10 cellular contexts compared by ENCODE assay signal in the genomic region with DNA sequence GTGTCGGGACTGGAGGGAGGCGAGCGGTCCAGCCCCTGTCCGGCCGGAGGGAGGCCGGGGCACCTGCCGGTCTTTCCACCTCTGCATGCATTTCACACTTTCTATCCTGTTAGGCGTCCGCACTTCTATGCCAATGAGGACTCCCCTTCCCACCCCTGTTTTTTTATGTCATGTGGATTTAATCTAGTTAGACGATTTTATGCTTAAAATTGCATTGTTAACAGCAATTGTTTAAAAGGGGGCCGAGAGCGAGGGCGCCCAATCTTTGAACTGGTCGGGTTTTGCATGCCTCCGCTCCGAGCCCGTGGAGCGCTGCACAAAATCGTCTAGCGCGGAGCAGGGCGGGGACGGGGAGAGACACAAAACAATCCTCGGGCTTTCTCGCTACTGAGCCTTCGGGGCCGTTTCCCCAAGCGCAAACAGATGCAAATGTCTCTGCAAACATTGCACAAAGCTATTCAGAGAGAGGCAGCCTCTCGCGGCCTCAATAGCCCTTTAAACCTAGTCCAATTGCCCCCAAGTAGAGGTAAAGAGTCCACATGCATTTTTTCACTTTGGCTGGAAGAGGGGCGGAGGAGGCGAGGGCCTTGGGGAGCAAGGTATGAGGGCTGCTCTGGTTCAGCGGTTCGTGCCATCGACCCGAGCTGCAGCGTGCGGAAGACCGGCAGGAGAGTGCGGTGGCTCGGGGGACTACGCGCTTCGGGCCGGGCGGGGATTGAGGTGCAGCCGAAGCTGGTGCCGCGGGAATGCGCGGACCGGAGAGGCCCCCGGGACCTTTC. TPM values are rescaled to one million over a fixed set of nuclear protein-coding genes. Genes with fewer than 3 reads are reported as not detected.
DNase-seq lines count a peak whose midpoint lies in the region; ATAC-seq, FAIRE-seq and TF ChIP-seq lines count a peak whose summit lies in the region.
"Had no signal": no experiment of that assay in that cellular context is flagged by ENCODE, and none has a peak within 500 bp of the region (broad histone marks: within the 10 kb centered on the region; RNA-seq: fewer than 3 reads in every experiment).

No MANE protein-coding gene starts in this region.

- FAIRE-seq in HepG2 (lab: Jason Lieb, UNC): peak; percentile 92

- no peak for ATAC-seq in activated T-cell treated with anti-CD3 and anti-CD28 coated beads, Interleukin-2, amount 50 U/mL, for 72 hours (replicated peaks in 1 of 2)
- ATAC-seq in WTC11 (peak; percentile 13), HepG2 (peak; percentile 67)
- no peak for ATAC-seq in activated CD4-positive, CD25-positive, alpha-beta regulatory T cell treated with anti-CD3 and anti-CD28 coated beads, Interleukin-2, amount 50 U/mL, for 24 hours

- H3K9me3 ChIP-seq in HepG2 (ENCODE audit: low read length) (no peaks in the 10 kb centered on the region), suprapubic skin (no peaks in the 10 kb centered on the region), MG63 (no peaks in the 10 kb centered on the region)

- DNase-seq in activated T-cell treated with anti-CD3 and anti-CD28 coated beads, Interleukin-2, amount 50 U/mL, for 72 hours: no peak
- DNase-seq in activated T-cell treated with anti-CD3 and anti-CD28 coated beads for 4 hours (no peak), WTC11 (ENCODE audit: low spot score) (peak; percentile 49), HepG2 (ENCODE audit: low spot score) (peak; percentile 80), suprapubic skin (ENCODE audit: low spot score in 2 of 2) (no peak), AG08395 (ENCODE audit: low spot score) (no peak), MG63 (no peak)
- DNase-seq: CD4-positive, CD25-positive, alpha-beta regulatory T cell had no signal

- no peak overlapping the region for H3K27ac Mint-ChIP-seq in activated T-cell treated with anti-CD3 and anti-CD28 coated beads, Interleukin-2, amount 50 U/mL, for 72 hours
- no peak overlapping the region for H3K27ac Mint-ChIP-seq in WTC11
- H3K27ac Mint-ChIP-seq: CD4-positive, CD25-positive, alpha-beta regulatory T cell had no signal

- CTCF ChIA-PET in WTC11 (lab: Charles Lee): interaction anchor here (0.7 to 5.8 kb wide), 11 partner anchors 23 to 345 kb away, joined by 3 to 50 read pairs (median 8); no protein-coding TSS in a partner anchor
- CTCF ChIA-PET in HepG2 (lab: Yijun Ruan, JAX; ENCODE audit: low intra/inter-chr PET ratio, low total read pairs): interaction anchor here (0.6 kb wide), 1 partner anchor 24 kb away, joined by 3 read pairs; no protein-coding TSS in a partner anchor

- peaks cover 0 to 24% of the 10 kb centered on the region in 2 experiments; a peak in 3 of 5 replicates for H3K27me3 ChIP-seq in HepG2 (ENCODE audit: control insufficient read depth in 1 of 2, insufficient read depth in 2 of 2, low read length in 2 of 2)
- peaks cover 43% of the 10 kb centered on the region for H3K27me3 ChIP-seq in suprapubic skin
- no peaks in the 10 kb centered on the region for H3K27me3 ChIP-seq in MG63

- no peaks in the 10 kb centered on the region for H4K20me1 ChIP-seq in HepG2 (ENCODE audit: insufficient read depth, low read length)

- H3K4me3 Mint-ChIP-seq in activated T-cell treated with anti-CD3 and anti-CD28 coated beads, Interleukin-2, amount 50 U/mL, for 72 hours: peak overlapping the region; percentile 58 to 64
- H3K4me3 Mint-ChIP-seq in WTC11: peak overlapping the region; percentile 81
- H3K4me3 Mint-ChIP-seq: CD4-positive, CD25-positive, alpha-beta regulatory T cell had no signal

- no peak overlapping the region for H3K9ac ChIP-seq in HepG2 (ENCODE audit: insufficient read depth, low read depth, low read length)

- H2AFZ ChIP-seq in HepG2 (ENCODE audit: low read length): no peak overlapping the region

- peaks cover 18% of the 10 kb centered on the region for H3K4me1 Mint-ChIP-seq in activated T-cell treated with anti-CD3 and anti-CD28 coated beads, Interleukin-2, amount 50 U/mL, for 72 hours (ENCODE audit: low read depth)
- peaks cover 48% of the 10 kb centered on the region for H3K4me1 Mint-ChIP-seq in WTC11

- peak overlapping the region; percentile 81 for H3K4me2 ChIP-seq in HepG2 (ENCODE audit: low read depth, low read length)

- intact Hi-C loops in HepG2 (cut with micrococcal nuclease; ENCODE audit: unreplicated experiment): no loop called here

- in situ Hi-C loops in HepG2 (cut with HindIII; ENCODE audit: extremely low pct_ligation_motif_present, low pct_unique_long_range_greater_than_20kb): no loop called here

- H3K36me3 Mint-ChIP-seq in activated T-cell treated with anti-CD3 and anti-CD28 coated beads, Interleukin-2, amount 50 U/mL, for 72 hours (ENCODE audit: insufficient read depth in 2 of 2): no peaks in the 10 kb centered on the region
- no peaks in the 10 kb centered on the region for H3K36me3 Mint-ChIP-seq in WTC11
- H3K36me3 Mint-ChIP-seq: CD4-positive, CD25-positive, alpha-beta regulatory T cell had no signal

- H3K36me3 ChIP-seq in HepG2 (replicated peaks in 1 of 2; ENCODE audit: control insufficient read depth in 1 of 2, insufficient read depth in 2 of 2, low read length in 2 of 2) (no peaks in the 10 kb centered on the region), suprapubic skin (no peaks in the 10 kb centered on the region), MG63 (no peaks in the 10 kb centered on the region)

- TF ChIP-seq POLR2A in HepG2 (IDR thresholded peaks at IDR 0.05; ENCODE audit: insufficient read depth in 1 of 2, low read depth in 2 of 2, low read length in 2 of 2): peak in 1 of 2 experiments; percentile 36; a peak in 1 of 4 replicates
- TF ChIP-seq POLR2A in suprapubic skin (IDR thresholded peaks at IDR 0.05): no peak

- H3K79me2 ChIP-seq in HepG2 (ENCODE audit: insufficient read depth, low read length): no peaks in the 10 kb centered on the region

- H3K4me1 ChIP-seq in HepG2 (ENCODE audit: insufficient read depth, low read length): peaks cover 81% of the 10 kb centered on the region
- peaks cover 51% of the 10 kb centered on the region for H3K4me1 ChIP-seq in suprapubic skin

- TF ChIP-seq CTCF in WTC11 (IDR thresholded peaks at IDR 0.05) (no peak), HepG2 (CRISPR knock-in tag; IDR thresholded peaks at IDR 0.05) (no peak), suprapubic skin (IDR thresholded peaks at IDR 0.05) (no peak)

- 7% methylated on average over 24 of the region's 53 CpGs for WGBS in HepG2 (ENCODE audit: low lambda C conversion rate)
- 44% methylated on average over 48 of the region's 53 CpGs for WGBS in suprapubic skin

- peak in 1 of 2 experiments; percentile 89; a peak in 1 of 4 replicates for TF ChIP-seq EP300 in HepG2 (IDR thresholded peaks at IDR 0.05; ENCODE audit: low read depth in 2 of 2, low read length in 2 of 2)
- TF ChIP-seq EP300 in HepG2 (CRISPR knock-in tag; IDR thresholded peaks at IDR 0.05; ENCODE audit: borderline replicate concordance): no peak
- TF ChIP-seq EP300 in suprapubic skin (IDR thresholded peaks at IDR 0.05): no peak

- BruUV-seq in HepG2 (replicated peaks; lab: Mats Ljungman, UMichigan): no TSS peak

- H3K9me3 Mint-ChIP-seq in activated T-cell treated with anti-CD3 and anti-CD28 coated beads, Interleukin-2, amount 50 U/mL, for 72 hours: no peaks in the 10 kb centered on the region
- no peaks in the 10 kb centered on the region for H3K9me3 Mint-ChIP-seq in WTC11

- H3K27ac ChIP-seq in HepG2 (ENCODE audit: extremely low read length, insufficient read depth, low read length): peak overlapping the region; percentile 87
- H3K27ac ChIP-seq in suprapubic skin: no peak overlapping the region

- peaks cover 69% of the 10 kb centered on the region for H3K27me3 Mint-ChIP-seq in activated T-cell treated with anti-CD3 and anti-CD28 coated beads, Interleukin-2, amount 50 U/mL, for 72 hours (ENCODE audit: low read depth)
- no peaks in the 10 kb centered on the region; the same call in 1 of the 2 replicates for H3K27me3 Mint-ChIP-seq in WTC11 (ENCODE audit: low read depth)

- no peak for TF ChIP-seq RAD21 in HepG2 (CRISPR knock-in tag; IDR thresholded peaks at IDR 0.05)

- POLR2A ChIA-PET in WTC11 (lab: Charles Lee): interaction anchor here (0.6 kb wide), 1 partner anchor 345 kb away, joined by 8 read pairs; no protein-coding TSS in a partner anchor
- POLR2A ChIA-PET in HepG2 (lab: Yijun Ruan, JAX): no interaction called here

- H3K4me3 ChIP-seq in HepG2 (replicated peaks in 1 of 3; ENCODE audit: insufficient read depth in 1 of 3, low read depth in 2 of 3, low read length in 3 of 3): peak overlapping the region; percentile 31 to 69 (median 49)
- H3K4me3 ChIP-seq in suprapubic skin: peak overlapping the region; percentile 46
- H3K4me3 ChIP-seq in MG63: no peak overlapping the region

RNA-seq across cellular contexts. Expression of gene TIFAB, which starts 37.5 kb away (rescaled TPM):
- not detected for total RNA-seq in activated T-cell treated with anti-CD3 and anti-CD28 coated beads, Interleukin-2, amount 50 U/mL, for 72 hours
- total RNA-seq in WTC11 (2021) (not detected in 3 replicates), HepG2 (2016; rRNA removed; fragmentation: Illumina TruSeq; extraction: Trizol) (not detected in 2 replicates), suprapubic skin (under 1 TPM in 1 of 4 donors, not detected in 3; 0.08 TPM)
- total RNA-seq in HepG2 (2016; cell fraction: cytosol; rRNA removed; fragmentation: Illumina TruSeq; extraction: Trizol; ENCODE audit: low read depth): not detected in 2 replicates
- total RNA-seq in HepG2 (2016; cell fraction: insoluble cytoplasmic fraction; rRNA removed; fragmentation: Illumina TruSeq; extraction: Trizol): not detected in 2 replicates
- not detected in 2 replicates for total RNA-seq in HepG2 (2016; cell fraction: membrane; rRNA removed; fragmentation: Illumina TruSeq; extraction: Trizol)
- not detected in 2 replicates for total RNA-seq in HepG2 (2016; cell fraction: nucleus; rRNA removed; fragmentation: Illumina TruSeq; extraction: Trizol)
- polyA plus RNA-seq in HepG2 (2011; rRNA removed): not detected in 2 replicates
- not detected in 2 replicates for polyA plus RNA-seq in HepG2 (2011; cell fraction: cytosol; rRNA removed)
- polyA plus RNA-seq in HepG2 (2011; cell fraction: nucleus; rRNA removed): not detected in 2 replicates
- polyA plus RNA-seq in HepG2 (2012): not detected in 2 replicates
- polyA plus RNA-seq in HepG2 (2016; cell fraction: cytosol; fragmentation: Illumina TruSeq; extraction: Trizol; ENCODE audit: low read depth): not detected in 2 replicates
- not detected in 2 replicates for polyA plus RNA-seq in HepG2 (2016; cell fraction: insoluble cytoplasmic fraction; fragmentation: Illumina TruSeq; extraction: Trizol; ENCODE audit: low read depth)
- not detected in 2 replicates for polyA plus RNA-seq in HepG2 (2016; cell fraction: membrane; fragmentation: Illumina TruSeq; extraction: Trizol; ENCODE audit: low read depth)
- not detected in 2 replicates for polyA plus RNA-seq in HepG2 (2016; cell fraction: nucleus; fragmentation: Illumina TruSeq; extraction: Trizol; ENCODE audit: insufficient read depth, low read depth)
- not detected in 2 replicates for polyA minus RNA-seq in HepG2 (2011; rRNA and poly(A)+ RNA removed; ENCODE audit: low replicate concordance)
- polyA minus RNA-seq in HepG2 (2011; cell fraction: cytosol; rRNA and poly(A)+ RNA removed): not detected in 2 replicates
- not detected in 2 replicates for polyA minus RNA-seq in HepG2 (2011; cell fraction: nucleus; rRNA and poly(A)+ RNA removed)
- total RNA-seq in MG63 (2014; rRNA removed; shearing (Covaris generic); ENCODE audit: low replicate concordance): not detected in 2 replicates
- total RNA-seq: CD4-positive, CD25-positive, alpha-beta regulatory T cell had no signal
- polyA plus RNA-seq: CD4-positive, CD25-positive, alpha-beta regulatory T cell had no signal

RNA-seq across cellular contexts. Expression of gene DCANP1, which starts 42.5 kb away (rescaled TPM):
- total RNA-seq in activated T-cell treated with anti-CD3 and anti-CD28 coated beads, Interleukin-2, amount 50 U/mL, for 72 hours: not detected
- not detected in 3 replicates for total RNA-seq in WTC11 (2021)
- total RNA-seq in HepG2 (2016; rRNA removed; fragmentation: Illumina TruSeq; extraction: Trizol): not detected in 2 replicates
- not detected in 2 replicates for total RNA-seq in HepG2 (2016; cell fraction: cytosol; rRNA removed; fragmentation: Illumina TruSeq; extraction: Trizol; ENCODE audit: low read depth)
- total RNA-seq in HepG2 (2016; cell fraction: insoluble cytoplasmic fraction; rRNA removed; fragmentation: Illumina TruSeq; extraction: Trizol): not detected in 2 replicates
- not detected in 2 replicates for total RNA-seq in HepG2 (2016; cell fraction: membrane; rRNA removed; fragmentation: Illumina TruSeq; extraction: Trizol)
- total RNA-seq in HepG2 (2016; cell fraction: nucleus; rRNA removed; fragmentation: Illumina TruSeq; extraction: Trizol): not detected in 2 replicates
- not detected in 2 replicates for polyA plus RNA-seq in HepG2 (2011; rRNA removed)
- polyA plus RNA-seq in HepG2 (2011; cell fraction: cytosol; rRNA removed): not detected in 2 replicates
- polyA plus RNA-seq in HepG2 (2011; cell fraction: nucleus; rRNA removed): not detected in 2 replicates
- polyA plus RNA-seq in HepG2 (2012): not detected in 2 replicates
- polyA plus RNA-seq in HepG2 (2016; cell fraction: cytosol; fragmentation: Illumina TruSeq; extraction: Trizol; ENCODE audit: low read depth): not detected in 2 replicates
- not detected in 2 replicates for polyA plus RNA-seq in HepG2 (2016; cell fraction: insoluble cytoplasmic fraction; fragmentation: Illumina TruSeq; extraction: Trizol; ENCODE audit: low read depth)
- not detected in 2 replicates for polyA plus RNA-seq in HepG2 (2016; cell fraction: membrane; fragmentation: Illumina TruSeq; extraction: Trizol; ENCODE audit: low read depth)
- polyA plus RNA-seq in HepG2 (2016; cell fraction: nucleus; fragmentation: Illumina TruSeq; extraction: Trizol; ENCODE audit: insufficient read depth, low read depth): not detected in 2 replicates
- not detected in 2 replicates for polyA minus RNA-seq in HepG2 (2011; rRNA and poly(A)+ RNA removed; ENCODE audit: low replicate concordance)
- polyA minus RNA-seq in HepG2 (2011; cell fraction: cytosol; rRNA and poly(A)+ RNA removed): not detected in 2 replicates
- not detected in 2 replicates for polyA minus RNA-seq in HepG2 (2011; cell fraction: nucleus; rRNA and poly(A)+ RNA removed)
- total RNA-seq in suprapubic skin: not detected
- total RNA-seq in MG63 (2014; rRNA removed; shearing (Covaris generic); ENCODE audit: low replicate concordance): not detected in 2 replicates
- total RNA-seq: CD4-positive, CD25-positive, alpha-beta regulatory T cell had no signal
- polyA plus RNA-seq: CD4-positive, CD25-positive, alpha-beta regulatory T cell had no signal

RNA-seq across cellular contexts. Expression of gene NEUROG1, which starts 46.1 kb away (rescaled TPM):
- total RNA-seq in activated T-cell treated with anti-CD3 and anti-CD28 coated beads, Interleukin-2, amount 50 U/mL, for 72 hours: not detected
- total RNA-seq in WTC11 (2021): 0.13 to 0.18 TPM in 2 of 3 replicates, not detected in the other
- not detected in 2 replicates for total RNA-seq in HepG2 (2016; rRNA removed; fragmentation: Illumina TruSeq; extraction: Trizol)
- total RNA-seq in HepG2 (2016; cell fraction: cytosol; rRNA removed; fragmentation: Illumina TruSeq; extraction: Trizol; ENCODE audit: low read depth): not detected in 2 replicates
- total RNA-seq in HepG2 (2016; cell fraction: insoluble cytoplasmic fraction; rRNA removed; fragmentation: Illumina TruSeq; extraction: Trizol): not detected in 2 replicates
- not detected in 2 replicates for total RNA-seq in HepG2 (2016; cell fraction: membrane; rRNA removed; fragmentation: Illumina TruSeq; extraction: Trizol)
- total RNA-seq in HepG2 (2016; cell fraction: nucleus; rRNA removed; fragmentation: Illumina TruSeq; extraction: Trizol): not detected in 2 replicates
- not detected in 2 replicates for polyA plus RNA-seq in HepG2 (2011; rRNA removed)
- polyA plus RNA-seq in HepG2 (2011; cell fraction: cytosol; rRNA removed): not detected in 2 replicates
- not detected in 2 replicates for polyA plus RNA-seq in HepG2 (2011; cell fraction: nucleus; rRNA removed)
- polyA plus RNA-seq in HepG2 (2012): not detected in 2 replicates
- polyA plus RNA-seq in HepG2 (2016; cell fraction: cytosol; fragmentation: Illumina TruSeq; extraction: Trizol; ENCODE audit: low read depth): not detected in 2 replicates
- polyA plus RNA-seq in HepG2 (2016; cell fraction: insoluble cytoplasmic fraction; fragmentation: Illumina TruSeq; extraction: Trizol; ENCODE audit: low read depth): not detected in 2 replicates
- polyA plus RNA-seq in HepG2 (2016; cell fraction: membrane; fragmentation: Illumina TruSeq; extraction: Trizol; ENCODE audit: low read depth): not detected in 2 replicates
- polyA plus RNA-seq in HepG2 (2016; cell fraction: nucleus; fragmentation: Illumina TruSeq; extraction: Trizol; ENCODE audit: insufficient read depth, low read depth): not detected in 2 replicates
- polyA minus RNA-seq in HepG2 (2011; rRNA and poly(A)+ RNA removed; ENCODE audit: low replicate concordance): not detected in 2 replicates
- polyA minus RNA-seq in HepG2 (2011; cell fraction: cytosol; rRNA and poly(A)+ RNA removed): not detected in 2 replicates
- polyA minus RNA-seq in HepG2 (2011; cell fraction: nucleus; rRNA and poly(A)+ RNA removed): not detected in 2 replicates
- total RNA-seq in suprapubic skin: not detected
- total RNA-seq in MG63 (2014; rRNA removed; shearing (Covaris generic); ENCODE audit: low replicate concordance): not detected in 2 replicates
- total RNA-seq: CD4-positive, CD25-positive, alpha-beta regulatory T cell; subcutaneous adipose tissue had no signal
- polyA plus RNA-seq: CD4-positive, CD25-positive, alpha-beta regulatory T cell had no signal

Comparison
In these comparisons a context has a peak if more than half of its experiments do, and no peak if none do; other contexts are left out.
1. ATAC-seq: peak in WTC11 (single experiment) and HepG2 (single experiment); none in activated T-cell treated with anti-CD3 and anti-CD28 coated beads, Interleukin-2, amount 50 U/mL, for 72 hours (0 of 2) and activated CD4-positive, CD25-positive, alpha-beta regulatory T cell treated with anti-CD3 and anti-CD28 coated beads, Interleukin-2, amount 50 U/mL, for 24 hours (0 of 2).
2. DNase-seq: peak in WTC11 (single experiment) and HepG2 (single experiment); none in activated T-cell treated with anti-CD3 and anti-CD28 coated beads, Interleukin-2, amount 50 U/mL, for 72 hours (0 of 2), activated T-cell treated with anti-CD3 and anti-CD28 coated beads for 4 hours (single experiment), suprapubic skin (0 of 2), AG08395 (single experiment) and MG63 (single experiment).